ENCODE assay signal across 8 cellular contexts in the genomic region with DNA sequence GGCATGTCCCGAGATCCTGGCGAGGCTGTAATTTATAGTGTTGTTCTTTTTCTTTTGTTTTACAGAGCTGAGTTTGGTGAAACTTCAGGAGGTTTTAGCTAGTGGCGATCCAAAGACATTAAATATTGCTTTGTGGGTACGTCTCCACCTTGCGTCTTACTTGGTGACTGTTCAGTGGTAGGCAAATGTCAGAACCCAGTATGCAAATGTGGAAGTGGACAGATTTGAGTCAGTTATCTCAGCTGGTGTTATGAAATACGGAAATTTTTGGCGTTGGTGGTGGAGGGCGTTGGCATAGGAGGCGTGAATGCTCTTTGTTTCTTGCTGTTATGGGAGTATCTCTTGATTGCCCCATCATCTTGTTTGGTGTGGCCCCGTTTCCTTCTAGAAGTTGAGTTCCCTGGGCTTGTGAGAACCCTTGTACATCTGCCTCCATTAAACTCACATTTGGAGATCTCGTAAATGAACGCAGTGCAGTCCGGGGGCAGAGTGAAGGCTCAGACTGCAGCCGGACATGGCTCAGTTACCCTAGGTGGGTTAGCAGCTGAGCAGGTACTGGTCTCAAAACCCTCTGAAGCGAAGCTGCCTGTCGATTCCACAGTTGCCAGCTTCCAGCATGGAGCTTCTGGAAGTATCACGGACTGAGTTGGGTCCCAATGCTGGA. TPM values are rescaled to one million over a fixed set of nuclear protein-coding genes. Genes with fewer than 3 reads are reported as not detected.
DNase-seq lines count a peak whose midpoint lies in the region; ATAC-seq and TF ChIP-seq lines count a peak whose summit lies in the region.

No MANE protein-coding gene starts in this region.

- no peak for TF ChIP-seq POLR2A in spleen (IDR thresholded peaks at IDR 0.05)

- peak; percentile 67 for ATAC-seq in HG03460 (IDR thresholded peaks at IDR 0.05; ENCODE audit: unreplicated experiment)

- H3K9me3 ChIP-seq in spleen: no peaks in the 10 kb centered on the region

- CTCF ChIA-PET in activated naive CD4-positive, alpha-beta T cell treated with anti-CD3 and anti-CD28 coated beads for 36 hours (lab: Charles Lee): interaction anchor here (1.0 to 2.0 kb wide), 5 partner anchors 10 to 88 kb away, joined by 3 to 10 read pairs (median 4); no protein-coding TSS in a partner anchor

- peaks cover 41 to 100% (median 92%) of the 10 kb centered on the region in 6 donors for H3K4me1 ChIP-seq in spleen

- peak; percentile 59 for DNase-seq in stimulated activated CD4-positive, alpha-beta T cell treated with anti-CD3 and anti-CD28 coated beads, Interleukin-1b, Interleukin-23, amount 100 ng/mL, for 48 hours
- no peak for DNase-seq in stimulated activated CD4-positive, alpha-beta T cell treated with anti-CD3 and anti-CD28 coated beads, Interleukin-2, amount 100 ng/mL, for 48 hours
- peak; percentile 61 for DNase-seq in activated naive CD4-positive, alpha-beta T cell treated with anti-CD3 and anti-CD28 coated beads for 36 hours
- DNase-seq in spleen (peak; percentile 72), NCI-H1694 treated with DMSO at 0.1 percent for 48 hours (lab: John Stamatoyannopoulos, UW) (no peak), amniotic stem cell (lab: John Stamatoyannopoulos, UW) (no peak), amygdala (lab: John Stamatoyannopoulos, UW) (no peak)

- peaks cover 0 to 14% (median 0%) of the 10 kb centered on the region in 6 donors for H3K36me3 ChIP-seq in spleen

- H3K27me3 ChIP-seq in spleen (replicated peaks in 1 of 7): no peaks in the 10 kb centered on the region

- H3K4me3 ChIP-seq in spleen: peak overlapping the region in 1 of 8 donors; percentile 34

- H3K4me3 Mint-ChIP-seq in activated naive CD4-positive, alpha-beta T cell treated with anti-CD3 and anti-CD28 coated beads for 36 hours: no peak overlapping the region

- peak in 7 of 11 experiments; percentile 13 to 62 (median 40) for TF ChIP-seq CTCF in spleen (IDR thresholded peaks at IDR 0.05 in 8 of 11, conservative IDR thresholded peaks at IDR 0.05 in 3 of 11)

- H3K27me3 Mint-ChIP-seq in activated naive CD4-positive, alpha-beta T cell treated with anti-CD3 and anti-CD28 coated beads for 36 hours (ENCODE audit: low read depth): no peaks in the 10 kb centered on the region

- H3K4me1 Mint-ChIP-seq in activated naive CD4-positive, alpha-beta T cell treated with anti-CD3 and anti-CD28 coated beads for 36 hours (ENCODE audit: low read depth): peaks cover 64% of the 10 kb centered on the region

- intact Hi-C loops in activated naive CD4-positive, alpha-beta T cell treated with anti-CD3 and anti-CD28 coated beads for 36 hours (cut with micrococcal nuclease): loop anchor here (1.0 kb wide), 1 partner anchor 11 kb away; no protein-coding TSS in a partner anchor
- intact Hi-C loops in spleen (cut with DNase I; ENCODE audit: low total_unique reads): no loop called here

- 50 to 72% (median 59%) methylated on average over 16 to 17 of the region's 17 CpGs for WGBS in spleen, 5 donors

- H3K27ac Mint-ChIP-seq in activated naive CD4-positive, alpha-beta T cell treated with anti-CD3 and anti-CD28 coated beads for 36 hours: peak overlapping the region; percentile 61

- H3K36me3 Mint-ChIP-seq in activated naive CD4-positive, alpha-beta T cell treated with anti-CD3 and anti-CD28 coated beads for 36 hours (ENCODE audit: low read depth): no peaks in the 10 kb centered on the region

- no peaks in the 10 kb centered on the region for H3K9me3 Mint-ChIP-seq in activated naive CD4-positive, alpha-beta T cell treated with anti-CD3 and anti-CD28 coated beads for 36 hours

- H3K27ac ChIP-seq in spleen: peak overlapping the region; percentile 58 to 90 (median 81)

RNA-seq across cellular contexts. Expression of gene PTPRJ, which starts 39.9 kb away (rescaled TPM):
- total RNA-seq in activated naive CD4-positive, alpha-beta T cell treated with anti-CD3 and anti-CD28 coated beads for 36 hours: 10 to 100 TPM in 1 of 2 experiments, 1 to 10 TPM in 1; 8.2 to 10.7 TPM
- total RNA-seq in spleen: 100 to 1,000 TPM in 4 of 7 donors, 10 to 100 TPM in 3; 63.7 to 135 (median 100) TPM
- 10 to 100 TPM in 1 of 3 donors, 1 to 10 TPM in 2; 6.4 to 11.6 (median 10.0) TPM for polyA plus RNA-seq in spleen

Comparison
In these comparisons a context has a peak if more than half of its experiments do, and no peak if none do; other contexts are left out.
1. DNase-seq: peak in stimulated activated CD4-positive, alpha-beta T cell treated with anti-CD3 and anti-CD28 coated beads, Interleukin-1b, Interleukin-23, amount 100 ng/mL, for 48 hours (single experiment), activated naive CD4-positive, alpha-beta T cell treated with anti-CD3 and anti-CD28 coated beads for 36 hours (single experiment) and spleen (single experiment); none in stimulated activated CD4-positive, alpha-beta T cell treated with anti-CD3 and anti-CD28 coated beads, Interleukin-2, amount 100 ng/mL, for 48 hours (0 of 2), NCI-H1694 treated with DMSO at 0.1 percent for 48 hours (single experiment), amniotic stem cell (single experiment) and amygdala (0 of 56).
2. RNA of gene PTPRJ, which starts 39.9 kb away (total RNA-seq): 63.7 to 135 TPM in spleen; 8.2 to 10.7 TPM in activated naive CD4-positive, alpha-beta T cell treated with anti-CD3 and anti-CD28 coated beads for 36 hours; every median in the first group is over 4 times any median in the second.